32 cellular contexts compared by ENCODE assay signal in genomic region chr13:94232956-94233355, GRCh38.
DNase-seq lines count a peak whose midpoint lies in the region; ATAC-seq, FAIRE-seq and TF ChIP-seq lines count a peak whose summit lies in the region.
"Had no signal": no experiment of that assay in that cellular context is flagged by ENCODE, and none has a peak within 500 bp of the region (broad histone marks: within the 10 kb centered on the region; RNA-seq: fewer than 3 reads in every experiment).

No MANE protein-coding gene starts in this region.

- no peak for TF ChIP-seq POLR2A in GM12891 (IDR thresholded peaks at IDR 0.05; ENCODE audit: low read depth, low read length)

- no peak for FAIRE-seq in GM12891 (lab: Jason Lieb, UNC)
- FAIRE-seq: endothelial cell of umbilical vein had no signal

- H3K4me1 Mint-ChIP-seq in osteocyte (ENCODE audit: unreplicated experiment), result peaks cover 77% of the 10 kb centered on the region

- peaks cover 10% of the 10 kb centered on the region for H3K36me3 Mint-ChIP-seq in osteocyte (ENCODE audit: unreplicated experiment)
- H3K36me3 Mint-ChIP-seq: activated naive CD4-positive, alpha-beta T cell treated with anti-CD3 and anti-CD28 coated beads, Interleukin-2, amount 50 U/mL, for 72 hours; neural progenitor cell; stimulated activated memory B cell treated with anti-CD40 and anti-IgM and Interleukin-4, amounts not matched to agents 10 μg/mL and 1 μg/mL and 100 μg/mL, for 72 hours had no signal

- H3K4me1 ChIP-seq in adipocyte (ENCODE audit: control insufficient read depth, insufficient read depth, low read length), result peaks cover 20% of the 10 kb centered on the region
- H3K4me1 ChIP-seq: BE2C, HAP-1, neural progenitor cell, suprapubic skin had no signal

- ATAC-seq in GM19324 (IDR thresholded peaks at IDR 0.05; ENCODE audit: low FRiP score, unreplicated experiment) (no peak), Right ventricle myocardium superior (ENCODE audit: poor library complexity) (no peak)
- ATAC-seq: activated naive CD4-positive, alpha-beta T cell treated with anti-CD3 and anti-CD28 coated beads, Interleukin-2, amount 50 U/mL, for 72 hours; stimulated activated memory B cell treated with anti-CD40 and anti-IgM and Interleukin-4, amounts not matched to agents 10 μg/mL and 1 μg/mL and 100 μg/mL, for 72 hours; T-helper 17 cell had no signal

- no peaks in the 10 kb centered on the region for H3K27me3 ChIP-seq in adipocyte (replicated peaks; ENCODE audit: control insufficient read depth, insufficient read depth, low read length)
- H3K27me3 ChIP-seq: BE2C, neural progenitor cell, right lobe of liver, suprapubic skin, vagina had no signal

- no peaks in the 10 kb centered on the region for H3K36me3 ChIP-seq in adipocyte (ENCODE audit: control insufficient read depth, insufficient read depth, low read length, severe bottlenecking)
- H3K36me3 ChIP-seq: BE2C, HAP-1, neural progenitor cell, right lobe of liver, suprapubic skin, vagina had no signal

- H3K4me3 ChIP-seq in adipocyte (ENCODE audit: low read length), result peak overlapping the region; percentile 75
- H3K4me3 ChIP-seq: HAP-1, neural progenitor cell, right lobe of liver, SK-N-MC, suprapubic skin, vagina had no signal

- peaks cover 10% of the 10 kb centered on the region for H3K9me3 Mint-ChIP-seq in osteocyte (ENCODE audit: unreplicated experiment)
- H3K9me3 Mint-ChIP-seq: activated CD4-positive, alpha-beta memory T cell treated with anti-CD3 and anti-CD28 coated beads, Interleukin-2, amount 10 ng/mL, durations not matched to agents 7 days and 5 days; activated T-helper 2 cell treated with anti-CD3 and anti-CD28 coated beads, Interferon-gamma antibody, Interleukin-2, Interleukin-4, amounts not matched to agents 10 μg/mL and 5 μg/mL and 100 μg/mL, durations not matched to agents 14 hours and 24 hours and 36 hours; neural progenitor cell had no signal

- TF ChIP-seq CTCF in osteocyte (IDR thresholded peaks at IDR 0.05), result no peak

- H3K9ac ChIP-seq in adipocyte (ENCODE audit: low read length), result peak overlapping the region; percentile 71
- H3K9ac ChIP-seq: neural progenitor cell had no signal

- intact Hi-C loops in Right ventricle myocardium superior (cut with DNase I), result no loop called here

- no peaks in the 10 kb centered on the region for H3K9me3 ChIP-seq in adipocyte (ENCODE audit: control insufficient read depth, low read length)
- H3K9me3 ChIP-seq: BE2C, HAP-1, right lobe of liver, suprapubic skin, vagina had no signal

- H3K4me3 Mint-ChIP-seq in osteocyte (ENCODE audit: unreplicated experiment), result peak overlapping the region; percentile 51
- H3K4me3 Mint-ChIP-seq: activated CD4-positive, alpha-beta memory T cell treated with anti-CD3 and anti-CD28 coated beads, Interleukin-2, amount 10 ng/mL, durations not matched to agents 7 days and 5 days; neural progenitor cell; stimulated activated memory B cell treated with anti-CD40 and anti-IgM and Interleukin-4, amounts not matched to agents 10 μg/mL and 1 μg/mL and 100 μg/mL, for 72 hours; T-helper 17 cell had no signal

- peak; percentile 15 for DNase-seq in ELR (ENCODE audit: low read depth)
- DNase-seq in adipocyte (ENCODE audit: low read depth), result peak; percentile 48
- DNase-seq in fibroblast of gingiva (ENCODE audit: low read depth), result peak; percentile 38
- DNase-seq in osteocyte (ENCODE audit: extremely low spot score, unreplicated experiment), result no peak
- no peak for DNase-seq in GM12891 (ENCODE audit: insufficient read length, low spot score)
- DNase-seq in Right ventricle myocardium superior, result no peak
- DNase-seq in nucleus accumbens (lab: John Stamatoyannopoulos, UW), result no peak
- DNase-seq: activated CD4-positive, alpha-beta memory T cell treated with anti-CD3 and anti-CD28 coated beads, Interleukin-2, amount 10 ng/mL, durations not matched to agents 7 days and 5 days; activated CD4-positive, alpha-beta T cell treated with anti-CD3 and anti-CD28 coated beads for 1 hour; activated CD8-positive, alpha-beta memory T cell treated with anti-CD3 and anti-CD28 coated beads, Interleukin-2, amount 50 U/mL, for 48 hours; central memory CD4-positive, alpha-beta T cell; DMS153; NCI-H1105 treated with DMSO at 0.1 percent for 48 hours; NCI-H2029; NCI-H2227 treated with DMSO at 0.1 percent for 48 hours; NCI-H774; right lobe of liver; RPMI8226; stimulated activated CD4-positive, alpha-beta T cell treated with anti-CD3 and anti-CD28 coated beads, Interleukin-4, amount 100 ng/mL, for 4 hours; T-helper 17 cell had no signal

- H3K27me3 Mint-ChIP-seq in osteocyte (ENCODE audit: unreplicated experiment), result no peaks in the 10 kb centered on the region
- H3K27me3 Mint-ChIP-seq: activated CD4-positive, alpha-beta memory T cell treated with anti-CD3 and anti-CD28 coated beads, Interleukin-2, amount 10 ng/mL, durations not matched to agents 7 days and 5 days; progenitor cell of endocrine pancreas; stimulated activated memory B cell treated with anti-CD40 and anti-IgM and Interleukin-4, amounts not matched to agents 10 μg/mL and 1 μg/mL and 100 μg/mL, for 72 hours; T-helper 17 cell had no signal

- peak overlapping the region; percentile 95 for H3K27ac Mint-ChIP-seq in osteocyte (ENCODE audit: unreplicated experiment)
- H3K27ac Mint-ChIP-seq: activated CD4-positive, alpha-beta memory T cell treated with anti-CD3 and anti-CD28 coated beads, Interleukin-2, amount 10 ng/mL, durations not matched to agents 7 days and 5 days; activated naive CD4-positive, alpha-beta T cell treated with anti-CD3 and anti-CD28 coated beads, Interleukin-2, amount 50 U/mL, for 72 hours; activated T-helper 2 cell treated with anti-CD3 and anti-CD28 coated beads, Interferon-gamma antibody, Interleukin-2, Interleukin-4, amounts not matched to agents 10 μg/mL and 5 μg/mL and 100 μg/mL, durations not matched to agents 14 hours and 24 hours and 36 hours; neural progenitor cell; progenitor cell of endocrine pancreas; stimulated activated memory B cell treated with anti-CD40 and anti-IgM and Interleukin-4, amounts not matched to agents 10 μg/mL and 1 μg/mL and 100 μg/mL, for 72 hours; T-helper 17 cell had no signal

TF ChIP-seq in GM12891, 5 proteins besides CTCF, POLR2A, EP300 and RAD21:
- TF ChIP-seq POLR2AphosphoS5 (IDR thresholded peaks at IDR 0.05; ENCODE audit: low read depth, low read length), result no peak
- no peak for TF ChIP-seq POU2F2 (IDR thresholded peaks at IDR 0.05; ENCODE audit: low read depth, low read length)
- no peak for TF ChIP-seq TAF1 (IDR thresholded peaks at IDR 0.05; ENCODE audit: low read depth, low read length)
- no peak for TF ChIP-seq SPI1 (IDR thresholded peaks at IDR 0.05; ENCODE audit: low read depth, low read length)
- no peak for TF ChIP-seq PAX5 (IDR thresholded peaks at IDR 0.05; ENCODE audit: insufficient read depth, low read length, severe bottlenecking)

Comparison
In these comparisons a context has a peak if more than half of its experiments do, and no peak if none do; other contexts are left out.
1. DNase-seq: peak in ELR (single experiment), adipocyte (single experiment) and fibroblast of gingiva (single experiment); none in osteocyte (single experiment), GM12891 (single experiment), Right ventricle myocardium superior (single experiment) and nucleus accumbens (0 of 56).